8 cellular contexts compared by ENCODE assay signal in genomic region chr4:55395218-55395528, GRCh38. TPM values are rescaled to one million over a fixed set of nuclear protein-coding genes. Genes with fewer than 3 reads are reported as not detected.
DNase-seq lines count a peak whose midpoint lies in the region; ATAC-seq and TF ChIP-seq lines count a peak whose summit lies in the region.

No MANE protein-coding gene starts in this region.

- H3K4me3 Mint-ChIP-seq in neural progenitor cell: peak overlapping the region; percentile 97

- H3F3A ChIP-seq in neural progenitor cell (ENCODE audit: low read depth): peaks cover 5% of the 10 kb centered on the region

- peak overlapping the region; percentile 91 for H3K9ac ChIP-seq in HUES6 (ENCODE audit: low read length)
- H3K9ac ChIP-seq in neural progenitor cell: no peak overlapping the region

- no peaks in the 10 kb centered on the region for H3K9me3 ChIP-seq in HUES6 (ENCODE audit: control insufficient read depth, insufficient read depth, low read depth, low read length)
- no peaks in the 10 kb centered on the region for H3K9me3 ChIP-seq in neural progenitor cell (ENCODE audit: low read depth)

- no peaks in the 10 kb centered on the region for H3K27me3 Mint-ChIP-seq in neural progenitor cell (ENCODE audit: insufficient read depth, low read depth)

- H3K27me3 ChIP-seq in HUES6 (ENCODE audit: control insufficient read depth, insufficient read depth, low read length) (no peaks in the 10 kb centered on the region), neural progenitor cell (peaks cover 10% of the 10 kb centered on the region)

- H3K36me3 Mint-ChIP-seq in neural progenitor cell: peaks cover 2% of the 10 kb centered on the region

- TF ChIP-seq CTCF in coronary artery (IDR thresholded peaks at IDR 0.05) (no peak), neural progenitor cell (IDR thresholded peaks at IDR 0.05) (no peak)

- H3K4me1 Mint-ChIP-seq in neural progenitor cell: peaks cover 29% of the 10 kb centered on the region

- H3K4me3 ChIP-seq in HUES6 (ENCODE audit: low read depth, low read length) (peak overlapping the region; percentile 90), coronary artery (peak overlapping the region; percentile 93), neural progenitor cell (peak overlapping the region; percentile 95)

- peak overlapping the region; percentile 82 for H3K4me2 ChIP-seq in neural progenitor cell

- ATAC-seq in GM18867 (IDR thresholded peaks at IDR 0.05; ENCODE audit: unreplicated experiment): peak; percentile 0

- 0 out of 2 replicates have a peak overlapping the region, but pooled peaks have one; percentile 91 for H3K27ac ChIP-seq in HUES6 (ENCODE audit: low read depth, low read length)
- H3K27ac ChIP-seq in coronary artery: peak overlapping the region; percentile 99 to 100
- H3K27ac ChIP-seq in neural progenitor cell: no peak overlapping the region

- peaks cover 35% of the 10 kb centered on the region for H4K20me1 ChIP-seq in neural progenitor cell (ENCODE audit: low read depth)

- no peak overlapping the region for H3K27ac Mint-ChIP-seq in neural progenitor cell

- no peak for DNase-seq in coronary artery (ENCODE audit: low spot score)
- no peak for DNase-seq in neural progenitor cell (ENCODE audit: low spot score)
- DNase-seq in kidney glomerular epithelial cell (lab: John Stamatoyannopoulos, UW): no peak
- DNase-seq in stimulated activated CD4-positive, alpha-beta T cell treated with anti-CD3 and anti-CD28 coated beads, Interleukin-2, amount 100 ng/mL, for 48 hours: no peak
- no peak for DNase-seq in GOT3 (lab: John Stamatoyannopoulos, UW)
- DNase-seq in epidermal melanocyte (ENCODE audit: insufficient read length, low spot score): no peak

- peak overlapping the region; percentile 61 for H2AFZ ChIP-seq in neural progenitor cell (replicated peaks)

- H3K36me3 ChIP-seq in HUES6 (ENCODE audit: control insufficient read depth, insufficient read depth, low read length) (peaks cover 8% of the 10 kb centered on the region), neural progenitor cell (no peaks in the 10 kb centered on the region)

- H3K9me3 Mint-ChIP-seq in neural progenitor cell: no peaks in the 10 kb centered on the region

- H3K79me2 ChIP-seq in neural progenitor cell (ENCODE audit: low read depth): peaks cover 42% of the 10 kb centered on the region

- peaks cover 8% of the 10 kb centered on the region for H3K4me1 ChIP-seq in HUES6 (ENCODE audit: control insufficient read depth, insufficient read depth, low read length)
- peaks cover 15% of the 10 kb centered on the region for H3K4me1 ChIP-seq in neural progenitor cell

RNA-seq across cellular contexts. Expression of gene TMEM165, which starts 0.6 kb away (rescaled TPM):
- 85.6 and 110 TPM in 2 replicates for total RNA-seq in neural progenitor cell (ENCODE audit: low replicate concordance)

RNA-seq across cellular contexts. Expression of gene SRD5A3, which starts 49.1 kb away (rescaled TPM):
- 13.2 and 22.7 TPM in 2 replicates for total RNA-seq in neural progenitor cell (ENCODE audit: low replicate concordance)
